29 cellular contexts compared by ENCODE assay signal in genomic region chr7:148230341-148230740, GRCh38.
A peak's percentile ranks its signal among the peaks of the same experiment; 100 is the strongest.
DNase-seq lines count a peak whose midpoint lies in the region; ATAC-seq, FAIRE-seq and TF ChIP-seq lines count a peak whose summit lies in the region.
"Had no signal": no experiment of that assay in that cellular context is flagged by ENCODE, and none has a peak within 500 bp of the region (broad histone marks: within the 10 kb centered on the region; RNA-seq: fewer than 3 reads in every experiment).

No MANE protein-coding gene starts in this region.

- ATAC-seq in pancreas: no peak
- no peak for ATAC-seq in HG02981 (IDR thresholded peaks at IDR 0.05; ENCODE audit: unreplicated experiment)
- ATAC-seq: activated T-helper 17 cell treated with anti-CD3 and anti-CD28 coated beads, Interleukin-2, amount 50 U/mL, for 72 hours; gastroesophageal sphincter; left colon; mucosa of descending colon; natural killer cell treated with Interleukin-12 subunit alpha and Interleukin-12 subunit beta and Interleukin-15 and Interleukin-18, amount 100 ng/mL, for 72 hours; Panc1 had no signal

- no peaks in the 10 kb centered on the region for H4K20me1 ChIP-seq in neural progenitor cell (ENCODE audit: low read depth)
- H4K20me1 ChIP-seq: BLaER1 treated with 17β-estradiol and CSF1 and Interleukin-3, amounts not matched to agents 10 nM and 100 nM had no signal

- H3K4me3 ChIP-seq in neural progenitor cell (no peak overlapping the region), pancreas (no peak overlapping the region)
- H3K4me3 ChIP-seq: BLaER1 treated with 17β-estradiol and CSF1 and Interleukin-3, amounts not matched to agents 10 nM and 100 nM; gastroesophageal sphincter; mucosa of descending colon; sigmoid colon; transverse colon had no signal

- H3K27ac Mint-ChIP-seq in neural progenitor cell: peak overlapping the region; percentile 90
- H3K27ac Mint-ChIP-seq: activated T-helper 17 cell treated with anti-CD3 and anti-CD28 coated beads, Interleukin-2, amount 50 U/mL, for 72 hours; natural killer cell treated with Interleukin-12 subunit alpha and Interleukin-12 subunit beta and Interleukin-15 and Interleukin-18, amount 100 ng/mL, for 72 hours had no signal

- peaks cover 6% of the 10 kb centered on the region for H3K27me3 Mint-ChIP-seq in neural progenitor cell (ENCODE audit: insufficient read depth, low read depth)

- no peak overlapping the region for H3K4me3 Mint-ChIP-seq in neural progenitor cell
- H3K4me3 Mint-ChIP-seq: activated T-helper 17 cell treated with anti-CD3 and anti-CD28 coated beads, Interleukin-2, amount 50 U/mL, for 72 hours; natural killer cell treated with Interleukin-12 subunit alpha and Interleukin-12 subunit beta and Interleukin-15 and Interleukin-18, amount 100 ng/mL, for 72 hours had no signal

- H2AFZ ChIP-seq in neural progenitor cell (replicated peaks): no peak overlapping the region

- H3K36me3 ChIP-seq in neural progenitor cell (no peaks in the 10 kb centered on the region), pancreas (no peaks in the 10 kb centered on the region)
- H3K36me3 ChIP-seq: BLaER1 treated with 17β-estradiol and CSF1 and Interleukin-3, amounts not matched to agents 10 nM and 100 nM; brain microvascular endothelial cell; gastroesophageal sphincter; sigmoid colon; transverse colon had no signal

- H3F3A ChIP-seq in neural progenitor cell (ENCODE audit: low read depth): no peaks in the 10 kb centered on the region

- peaks cover 10% of the 10 kb centered on the region for H3K9me3 Mint-ChIP-seq in neural progenitor cell
- H3K9me3 Mint-ChIP-seq: activated T-helper 17 cell treated with anti-CD3 and anti-CD28 coated beads, Interleukin-2, amount 50 U/mL, for 72 hours; natural killer cell treated with Interleukin-12 subunit alpha and Interleukin-12 subunit beta and Interleukin-15 and Interleukin-18, amount 100 ng/mL, for 72 hours had no signal

- no peak overlapping the region for H3K9ac ChIP-seq in neural progenitor cell
- H3K9ac ChIP-seq: BLaER1 treated with 17β-estradiol and CSF1 and Interleukin-3, amounts not matched to agents 10 nM and 100 nM had no signal

- H3K79me2 ChIP-seq in neural progenitor cell (ENCODE audit: low read depth): no peaks in the 10 kb centered on the region

- no peaks in the 10 kb centered on the region for H3K27me3 ChIP-seq in neural progenitor cell
- H3K27me3 ChIP-seq in pancreas: no peaks in the 10 kb centered on the region
- H3K27me3 ChIP-seq: BLaER1 treated with 17β-estradiol and CSF1 and Interleukin-3, amounts not matched to agents 10 nM and 100 nM; brain microvascular endothelial cell; gastroesophageal sphincter; sigmoid colon; transverse colon had no signal

- H3K4me1 ChIP-seq in neural progenitor cell: no peaks in the 10 kb centered on the region
- peaks cover 0 to 3% (median 0%) of the 10 kb centered on the region in 3 donors for H3K4me1 ChIP-seq in pancreas
- H3K4me1 ChIP-seq: gastroesophageal sphincter, sigmoid colon, transverse colon had no signal

- intact Hi-C loops in pancreas (cut with DNase I): no loop called here

- peaks cover 1% of the 10 kb centered on the region for H3K36me3 Mint-ChIP-seq in neural progenitor cell
- H3K36me3 Mint-ChIP-seq: natural killer cell treated with Interleukin-12 subunit alpha and Interleukin-12 subunit beta and Interleukin-15 and Interleukin-18, amount 100 ng/mL, for 72 hours had no signal

- no peak for FAIRE-seq in pancreas (lab: Jason Lieb, UNC)

- peak; percentile 62 for DNase-seq in NCI-H1092 treated with DMSO at 0.1 percent for 48 hours (lab: John Stamatoyannopoulos, UW)
- peak; percentile 70 for DNase-seq in NCI-H2171 treated with DMSO at 0.1 percent for 48 hours (lab: John Stamatoyannopoulos, UW)
- peak; percentile 57 for DNase-seq in cerebellar cortex (ENCODE audit: low spot score)
- DNase-seq in neural progenitor cell (ENCODE audit: low spot score): no peak
- no peak for DNase-seq in pancreas
- no peak for DNase-seq in AG08396 (ENCODE audit: low spot score)
- DNase-seq: activated CD4-positive, alpha-beta T cell treated with anti-CD3 and anti-CD28 coated beads for 4 hours; activated naive CD4-positive, alpha-beta T cell treated with anti-CD3 and anti-CD28 coated beads, Interleukin-2, amount 50 U/mL, for 16 hours; brain microvascular endothelial cell; DMS53; effector CD4-positive, alpha-beta T cell; GF-D8; left colon; MM.1S; mucosa of descending colon; NCI-H1436 treated with DMSO at 0.1 percent for 48 hours; NCI-H526 treated with DMSO at 0.1 percent for 48 hours; posterior cingulate gyrus; SHP77; sigmoid colon; stimulated activated CD4-positive, alpha-beta T cell treated with anti-CD3 and anti-CD28 coated beads, Interleukin-4, amount 100 ng/mL, for 1 hour; transverse colon had no signal

- TF ChIP-seq CTCF in neural progenitor cell (IDR thresholded peaks at IDR 0.05): no peak
- TF ChIP-seq CTCF in pancreas (IDR thresholded peaks at IDR 0.05): no peak

- H3K4me1 Mint-ChIP-seq in neural progenitor cell: peaks cover 42% of the 10 kb centered on the region
- H3K4me1 Mint-ChIP-seq: activated T-helper 17 cell treated with anti-CD3 and anti-CD28 coated beads, Interleukin-2, amount 50 U/mL, for 72 hours had no signal

- no peak overlapping the region for H3K4me2 ChIP-seq in neural progenitor cell
- H3K4me2 ChIP-seq: BLaER1 treated with 17β-estradiol and CSF1 and Interleukin-3, amounts not matched to agents 10 nM and 100 nM had no signal

- H3K9me3 ChIP-seq in neural progenitor cell (ENCODE audit: low read depth): no peaks in the 10 kb centered on the region
- H3K9me3 ChIP-seq in pancreas: no peaks in the 10 kb centered on the region
- H3K9me3 ChIP-seq: gastroesophageal sphincter, mucosa of descending colon, sigmoid colon, transverse colon had no signal

- 77 to 81% methylated on average over 5 of the region's 5 CpGs for WGBS in pancreas, 2 donors

- H3K27ac ChIP-seq in neural progenitor cell (no peak overlapping the region), pancreas (no peak overlapping the region)
- H3K27ac ChIP-seq: BLaER1 treated with 17β-estradiol and CSF1 and Interleukin-3, amounts not matched to agents 10 nM and 100 nM; brain microvascular endothelial cell; gastroesophageal sphincter; sigmoid colon; transverse colon; VCaP had no signal

Comparison
In these comparisons a context has a peak if more than half of its experiments do, and no peak if none do; other contexts are left out.
1. DNase-seq: peak in NCI-H1092 treated with DMSO at 0.1 percent for 48 hours (single experiment), NCI-H2171 treated with DMSO at 0.1 percent for 48 hours (single experiment) and cerebellar cortex (single experiment); none in neural progenitor cell (single experiment), pancreas (0 of 6) and AG08396 (single experiment).